ENCODE assay signal across 12 cellular contexts in the genomic region with DNA sequence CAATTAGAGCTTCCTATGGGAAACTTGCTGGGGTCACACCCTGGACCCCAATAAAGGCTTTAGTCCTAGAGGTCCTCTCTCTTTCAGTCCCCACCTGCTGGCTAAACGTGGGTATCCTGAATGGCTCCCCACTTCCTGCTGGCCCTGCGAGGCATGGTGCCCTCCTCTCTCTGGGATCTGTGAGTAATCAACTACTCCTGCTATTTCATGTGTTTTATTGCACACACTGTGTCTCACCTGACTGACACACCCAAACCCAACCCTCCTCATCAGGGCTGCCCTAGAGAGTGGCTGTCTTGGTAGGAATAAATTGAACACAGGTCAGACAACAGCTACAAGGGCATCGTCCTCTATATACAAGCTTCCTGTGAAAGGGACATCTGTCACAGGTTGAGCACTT. TPM values are rescaled to one million over a fixed set of nuclear protein-coding genes. Genes with fewer than 3 reads are reported as not detected.
DNase-seq lines count a peak whose midpoint lies in the region; ATAC-seq and TF ChIP-seq lines count a peak whose summit lies in the region.
"Not testable (repeated sequence)": the region's sequence is repeated elsewhere in the genome, so short reads cannot be mapped to it uniquely, and the experiment has no call there.
"Had no signal": no experiment of that assay in that cellular context is flagged by ENCODE, and none has a peak within 500 bp of the region (broad histone marks: within the 10 kb centered on the region; RNA-seq: fewer than 3 reads in every experiment).

No MANE protein-coding gene starts in this region.

- not testable (repeated sequence) for H3K9me3 ChIP-seq in mucosa of descending colon

- H3K4me3 ChIP-seq in mucosa of descending colon: not testable (repeated sequence)

- not testable (repeated sequence) for H3K27ac ChIP-seq in foreskin keratinocyte

- not testable (repeated sequence) for H3K36me3 ChIP-seq in mucosa of descending colon (ENCODE audit: low read depth)

- not testable (repeated sequence) for H3K4me1 ChIP-seq in foreskin keratinocyte; mucosa of descending colon (ENCODE audit: low read depth)

- intact Hi-C loops in left colon (cut with DNase I, micrococcal nuclease); mucosa of descending colon (cut with DNase I, micrococcal nuclease): not testable (repeated sequence)

- not testable (repeated sequence) for TF ChIP-seq CTCF in foreskin keratinocyte (conservative IDR thresholded peaks at IDR 0.05); mucosa of descending colon (IDR thresholded peaks at IDR 0.05)

- not testable (repeated sequence) for DNase-seq in foreskin keratinocyte, left colon, mucosa of descending colon

- not testable (repeated sequence) for H3K27me3 ChIP-seq in foreskin keratinocyte

- ATAC-seq in esophagus mucosa (peak; percentile 52), foreskin keratinocyte (peak; percentile 24), left colon (peak; percentile 96), mucosa of descending colon (peak; percentile 94)

RNA-seq across cellular contexts. Expression of gene FAM153A, which starts 39.8 kb away (rescaled TPM):
- 3.1 TPM for total RNA-seq in esophagus mucosa
- not detected in 2 replicates for total RNA-seq in foreskin keratinocyte
- polyA plus RNA-seq in foreskin keratinocyte: not detected in 2 replicates
- total RNA-seq in left colon: 1 to 10 TPM in 1 of 2 donors, not detected in 1; 8.5 TPM
- total RNA-seq in mucosa of descending colon: under 1 TPM in 2 of 3 donors, not detected in 1; 0.49 to 0.89 TPM
- total RNA-seq: A172, A673, Caco-2, Daoy had no signal
- polyA plus RNA-seq: A549, AG04450, BJ, CD14-positive monocyte had no signal

Comparison
In these comparisons a context has a peak if more than half of its experiments do, and no peak if none do; other contexts are left out.
1. ATAC-seq: peak in every context shown above with its lines; median percentile 96 in left colon; 94 in mucosa of descending colon; 52 in esophagus mucosa; 24 in foreskin keratinocyte.